In genomic region chr11:110318638-110319404, GRCh38 we compare ENCODE assay signal across 2 cellular contexts.
TF ChIP-seq lines count a peak whose summit lies in the region.

No MANE protein-coding gene starts in this region.

TF ChIP-seq in A549, 52 proteins besides CTCF, POLR2A, EP300 and RAD21 (continued from another document):
- TF ChIP-seq BCL3 (IDR thresholded peaks at IDR 0.05): no peak
- TF ChIP-seq HOXB13 (CRISPR knock-in tag; IDR thresholded peaks at IDR 0.05; ENCODE audit: low read depth): no peak
- no peak for TF ChIP-seq REST (IDR thresholded peaks at IDR 0.05)
- no peak for TF ChIP-seq HES2 (IDR thresholded peaks at IDR 0.05)
- TF ChIP-seq MYC (IDR thresholded peaks at IDR 0.05; ENCODE audit: borderline replicate concordance, low read length): no peak
TF ChIP-seq in A549: peak in this region for 0.

TF ChIP-seq in HCT116, 20 proteins besides CTCF, POLR2A, EP300 and RAD21 (continued from another document):
- no peak for TF ChIP-seq POLR2AphosphoS5 (IDR thresholded peaks at IDR 0.05; ENCODE audit: low read depth, low read length)
- TF ChIP-seq REST (IDR thresholded peaks at IDR 0.05; ENCODE audit: low read depth): no peak
- no peak for TF ChIP-seq SP1 (IDR thresholded peaks at IDR 0.05; ENCODE audit: low read depth)
- no peak for TF ChIP-seq ELF1 (IDR thresholded peaks at IDR 0.05; ENCODE audit: borderline replicate concordance, low read depth)
- TF ChIP-seq SRF (IDR thresholded peaks at IDR 0.05; ENCODE audit: low read depth): no peak
- TF ChIP-seq EGR1 (IDR thresholded peaks at IDR 0.05; ENCODE audit: low read depth): no peak
- no peak for TF ChIP-seq YY1 (IDR thresholded peaks at IDR 0.05; ENCODE audit: extremely low read depth, insufficient replicate concordance, low read depth, low read length)
- TF ChIP-seq EZH2phosphoT487 (IDR thresholded peaks at IDR 0.05; ENCODE audit: borderline replicate concordance): no peak
- TF ChIP-seq ZNF274 (IDR thresholded peaks at IDR 0.05; ENCODE audit: low read depth, low read length): no peak
- no peak for TF ChIP-seq CBX3 (IDR thresholded peaks at IDR 0.05; ENCODE audit: low read depth)
- TF ChIP-seq MAX (IDR thresholded peaks at IDR 0.05): no peak
- TF ChIP-seq CEBPB (IDR thresholded peaks at IDR 0.05; ENCODE audit: low read depth): no peak
- TF ChIP-seq ZFX (IDR thresholded peaks at IDR 0.05): no peak
- no peak for TF ChIP-seq FOSL1 (IDR thresholded peaks at IDR 0.05; ENCODE audit: low read depth)
TF ChIP-seq in HCT116: peak in this region for 0.
